In genomic region chr2:214995926-214996670, GRCh38 we compare ENCODE assay signal across 13 cellular contexts.
A peak's percentile ranks its signal among the peaks of the same experiment; 100 is the strongest.
DNase-seq lines count a peak whose midpoint lies in the region; ATAC-seq and TF ChIP-seq lines count a peak whose summit lies in the region.
"Had no signal": no experiment of that assay in that cellular context is flagged by ENCODE, and none has a peak within 500 bp of the region (broad histone marks: within the 10 kb centered on the region; RNA-seq: fewer than 3 reads in every experiment).

No MANE protein-coding gene starts in this region.

- H3K27me3 Mint-ChIP-seq in activated CD4-positive, alpha-beta T cell treated with anti-CD3 and anti-CD28 coated beads, Interleukin-2, amount 10 ng/mL, durations not matched to agents 24 days and 14 days, result no peaks in the 10 kb centered on the region
- H3K27me3 Mint-ChIP-seq in activated CD4-positive, alpha-beta memory T cell treated with anti-CD3 and anti-CD28 coated beads, Interleukin-2, amount 10 ng/mL, durations not matched to agents 7 days and 5 days, result peaks cover 2% of the 10 kb centered on the region

- no peak overlapping the region for H3K4me3 ChIP-seq in GM06990 (replicated peaks; ENCODE audit: low read depth, low read length)

- CTCF ChIA-PET in activated CD4-positive, alpha-beta memory T cell treated with anti-CD3 and anti-CD28 coated beads, Interleukin-2, amount 10 ng/mL, durations not matched to agents 7 days and 5 days (lab: Charles Lee), result no interaction called here

- H3K27me3 ChIP-seq in GM06990 (replicated peaks; ENCODE audit: control insufficient read depth, insufficient read depth, low read length), result no peaks in the 10 kb centered on the region

- no peaks in the 10 kb centered on the region for H3K9me3 Mint-ChIP-seq in activated CD4-positive, alpha-beta T cell treated with anti-CD3 and anti-CD28 coated beads, Interleukin-2, amount 10 ng/mL, durations not matched to agents 24 days and 14 days
- H3K9me3 Mint-ChIP-seq in activated CD4-positive, alpha-beta memory T cell treated with anti-CD3 and anti-CD28 coated beads, Interleukin-2, amount 10 ng/mL, durations not matched to agents 7 days and 5 days, result no peaks in the 10 kb centered on the region
- H3K9me3 Mint-ChIP-seq: natural killer cell treated with Interleukin-12 subunit alpha and Interleukin-12 subunit beta and Interleukin-15 and Interleukin-18, amount 100 ng/mL, for 72 hours; T-helper 1 cell treated with Interleukin-12 subunit alpha and Interleukin-12 subunit beta and Interleukin-4 antibody, amounts not matched to agents 30 μg/mL and 1 μg/mL, for 36 hours had no signal

- H3K36me3 ChIP-seq in GM06990 (ENCODE audit: control insufficient read depth, insufficient read depth, low read length), result no peaks in the 10 kb centered on the region

- POLR2A ChIA-PET in activated CD4-positive, alpha-beta memory T cell treated with anti-CD3 and anti-CD28 coated beads, Interleukin-2, amount 10 ng/mL, durations not matched to agents 7 days and 5 days (lab: Charles Lee), result no interaction called here

- TF ChIP-seq CTCF in GM06990 (IDR thresholded peaks at IDR 0.05; ENCODE audit: insufficient read depth, low read length, poor library complexity, severe bottlenecking), result no peak

- H3K4me1 Mint-ChIP-seq in activated CD4-positive, alpha-beta T cell treated with anti-CD3 and anti-CD28 coated beads, Interleukin-2, amount 10 ng/mL, durations not matched to agents 24 days and 14 days, result no peaks in the 10 kb centered on the region
- no peaks in the 10 kb centered on the region for H3K4me1 Mint-ChIP-seq in activated CD4-positive, alpha-beta memory T cell treated with anti-CD3 and anti-CD28 coated beads, Interleukin-2, amount 10 ng/mL, durations not matched to agents 7 days and 5 days

- peak; percentile 48 for DNase-seq in GM06990 (ENCODE audit: extremely low read depth, insufficient read length)
- DNase-seq in GM19238 (ENCODE audit: insufficient read length, low spot score), result peak; percentile 27
- DNase-seq in ureter (ENCODE audit: low spot score), result no peak
- DNase-seq in activated CD4-positive, alpha-beta T cell treated with anti-CD3 and anti-CD28 coated beads, Interleukin-2, amount 10 ng/mL, durations not matched to agents 24 days and 14 days, result no peak
- DNase-seq in activated CD4-positive, alpha-beta memory T cell treated with anti-CD3 and anti-CD28 coated beads, Interleukin-2, amount 10 ng/mL, durations not matched to agents 7 days and 5 days, result no peak
- no peak for DNase-seq in putamen (ENCODE audit: low spot score)
- DNase-seq: activated CD8-positive, alpha-beta T cell treated with anti-CD3 and anti-CD28 coated beads, Interleukin-2, amount 10 ng/mL, durations not matched to agents 7 days and 5 days; NCI-H187 treated with DMSO at 0.1 percent for 48 hours had no signal

- ATAC-seq in GM21786 (IDR thresholded peaks at IDR 0.05; ENCODE audit: unreplicated experiment), result peak; percentile 91
- peak; percentile 97 for ATAC-seq in HG03108 (IDR thresholded peaks at IDR 0.05; ENCODE audit: unreplicated experiment)
- ATAC-seq: activated CD8-positive, alpha-beta T cell treated with anti-CD3 and anti-CD28 coated beads, Interleukin-2, amount 10 ng/mL, durations not matched to agents 7 days and 5 days; natural killer cell treated with Interleukin-12 subunit alpha and Interleukin-12 subunit beta and Interleukin-15 and Interleukin-18, amount 100 ng/mL, for 72 hours had no signal

- intact Hi-C loops in activated CD4-positive, alpha-beta T cell treated with anti-CD3 and anti-CD28 coated beads, Interleukin-2, amount 10 ng/mL, durations not matched to agents 24 days and 14 days (cut with micrococcal nuclease), result no loop called here

- H3K4me3 Mint-ChIP-seq in activated CD4-positive, alpha-beta T cell treated with anti-CD3 and anti-CD28 coated beads, Interleukin-2, amount 10 ng/mL, durations not matched to agents 24 days and 14 days, result no peak overlapping the region
- H3K4me3 Mint-ChIP-seq in activated CD4-positive, alpha-beta memory T cell treated with anti-CD3 and anti-CD28 coated beads, Interleukin-2, amount 10 ng/mL, durations not matched to agents 7 days and 5 days, result no peak overlapping the region
- H3K4me3 Mint-ChIP-seq: activated CD8-positive, alpha-beta T cell treated with anti-CD3 and anti-CD28 coated beads, Interleukin-2, amount 10 ng/mL, durations not matched to agents 7 days and 5 days; activated naive CD8-positive, alpha-beta T cell; natural killer cell treated with Interleukin-12 subunit alpha and Interleukin-12 subunit beta and Interleukin-15 and Interleukin-18, amount 100 ng/mL, for 72 hours; T-helper 1 cell treated with Interleukin-12 subunit alpha and Interleukin-12 subunit beta and Interleukin-4 antibody, amounts not matched to agents 30 μg/mL and 1 μg/mL, for 36 hours had no signal

- no peaks in the 10 kb centered on the region for H3K36me3 Mint-ChIP-seq in activated CD4-positive, alpha-beta T cell treated with anti-CD3 and anti-CD28 coated beads, Interleukin-2, amount 10 ng/mL, durations not matched to agents 24 days and 14 days (ENCODE audit: low read depth)
- H3K36me3 Mint-ChIP-seq in activated CD4-positive, alpha-beta memory T cell treated with anti-CD3 and anti-CD28 coated beads, Interleukin-2, amount 10 ng/mL, durations not matched to agents 7 days and 5 days (ENCODE audit: low read depth), result no peaks in the 10 kb centered on the region
- H3K36me3 Mint-ChIP-seq: activated naive CD8-positive, alpha-beta T cell; natural killer cell treated with Interleukin-12 subunit alpha and Interleukin-12 subunit beta and Interleukin-15 and Interleukin-18, amount 100 ng/mL, for 72 hours had no signal

- H3K27ac Mint-ChIP-seq in activated CD4-positive, alpha-beta T cell treated with anti-CD3 and anti-CD28 coated beads, Interleukin-2, amount 10 ng/mL, durations not matched to agents 24 days and 14 days, result no peak overlapping the region
- H3K27ac Mint-ChIP-seq in activated CD4-positive, alpha-beta memory T cell treated with anti-CD3 and anti-CD28 coated beads, Interleukin-2, amount 10 ng/mL, durations not matched to agents 7 days and 5 days, result no peak overlapping the region
- H3K27ac Mint-ChIP-seq: activated CD8-positive, alpha-beta T cell treated with anti-CD3 and anti-CD28 coated beads, Interleukin-2, amount 10 ng/mL, durations not matched to agents 7 days and 5 days; activated naive CD8-positive, alpha-beta T cell; natural killer cell treated with Interleukin-12 subunit alpha and Interleukin-12 subunit beta and Interleukin-15 and Interleukin-18, amount 100 ng/mL, for 72 hours; T-helper 1 cell treated with Interleukin-12 subunit alpha and Interleukin-12 subunit beta and Interleukin-4 antibody, amounts not matched to agents 30 μg/mL and 1 μg/mL, for 36 hours had no signal

Comparison
In these comparisons a context has a peak if more than half of its experiments do, and no peak if none do; other contexts are left out.
1. DNase-seq: peak in GM06990 (single experiment) and GM19238 (single experiment); none in ureter (single experiment), activated CD4-positive, alpha-beta T cell treated with anti-CD3 and anti-CD28 coated beads, Interleukin-2, amount 10 ng/mL, durations not matched to agents 24 days and 14 days (single experiment), activated CD4-positive, alpha-beta memory T cell treated with anti-CD3 and anti-CD28 coated beads, Interleukin-2, amount 10 ng/mL, durations not matched to agents 7 days and 5 days (single experiment) and putamen (single experiment).